10 cellular contexts compared by ENCODE assay signal in genomic region chr3:87674397-87675161, GRCh38.
DNase-seq lines count a peak whose midpoint lies in the region; ATAC-seq and TF ChIP-seq lines count a peak whose summit lies in the region.
"Had no signal": no experiment of that assay in that cellular context is flagged by ENCODE, and none has a peak within 500 bp of the region (broad histone marks: within the 10 kb centered on the region; RNA-seq: fewer than 3 reads in every experiment).

No MANE protein-coding gene starts in this region.

- H3K36me3 Mint-ChIP-seq in neural crest cell (ENCODE audit: low read depth): no peaks in the 10 kb centered on the region
- no peaks in the 10 kb centered on the region for H3K36me3 Mint-ChIP-seq in activated T-helper 1 cell treated with anti-CD3 and anti-CD28 coated beads, Interleukin-12 subunit alpha, Interleukin-12 subunit beta, Interleukin-2, Interleukin-4 antibody, amounts not matched to agents 30 ng/mL and 10 ng/mL and 1 ng/mL, durations not matched to agents 14 hours and 24 hours and 36 hours (ENCODE audit: low read depth)

- H3K4me1 Mint-ChIP-seq in neural crest cell: no peaks in the 10 kb centered on the region
- H3K4me1 Mint-ChIP-seq in activated T-helper 1 cell treated with anti-CD3 and anti-CD28 coated beads, Interleukin-12 subunit alpha, Interleukin-12 subunit beta, Interleukin-2, Interleukin-4 antibody, amounts not matched to agents 30 ng/mL and 10 ng/mL and 1 ng/mL, durations not matched to agents 14 hours and 24 hours and 36 hours (ENCODE audit: low read depth): no peaks in the 10 kb centered on the region

- no peak for TF ChIP-seq CTCF in neural crest cell (conservative IDR thresholded peaks at IDR 0.05)

- no peak overlapping the region for H3K4me3 Mint-ChIP-seq in neural crest cell
- no peak overlapping the region for H3K4me3 Mint-ChIP-seq in activated T-helper 1 cell treated with anti-CD3 and anti-CD28 coated beads, Interleukin-12 subunit alpha, Interleukin-12 subunit beta, Interleukin-2, Interleukin-4 antibody, amounts not matched to agents 30 ng/mL and 10 ng/mL and 1 ng/mL, durations not matched to agents 14 hours and 24 hours and 36 hours

- H3K9me3 Mint-ChIP-seq in neural crest cell: no peaks in the 10 kb centered on the region
- no peaks in the 10 kb centered on the region for H3K9me3 Mint-ChIP-seq in activated T-helper 1 cell treated with anti-CD3 and anti-CD28 coated beads, Interleukin-12 subunit alpha, Interleukin-12 subunit beta, Interleukin-2, Interleukin-4 antibody, amounts not matched to agents 30 ng/mL and 10 ng/mL and 1 ng/mL, durations not matched to agents 14 hours and 24 hours and 36 hours

- intact Hi-C loops in activated T-helper 1 cell treated with anti-CD3 and anti-CD28 coated beads, Interleukin-12 subunit alpha, Interleukin-12 subunit beta, Interleukin-2, Interleukin-4 antibody, amounts not matched to agents 30 ng/mL and 10 ng/mL and 1 ng/mL, durations not matched to agents 14 hours and 24 hours and 36 hours (cut with micrococcal nuclease): loop anchor here (10.0 kb wide), 1 partner anchor 330 kb away; no protein-coding TSS in a partner anchor

- DNase-seq in neural crest cell (ENCODE audit: low read depth, low spot score): no peak
- DNase-seq in NCI-H1048 (lab: John Stamatoyannopoulos, UW): no peak
- no peak for DNase-seq in NCI-H2227 treated with DMSO at 0.1 percent for 48 hours (lab: John Stamatoyannopoulos, UW)
- DNase-seq in activated T-helper 1 cell treated with anti-CD3 and anti-CD28 coated beads, Interleukin-12 subunit alpha, Interleukin-12 subunit beta, Interleukin-2, Interleukin-4 antibody, amounts not matched to agents 30 ng/mL and 10 ng/mL and 1 ng/mL, durations not matched to agents 14 hours and 24 hours and 36 hours (ENCODE audit: low spot score): no peak
- DNase-seq: activated CD8-positive, alpha-beta memory T cell treated with anti-CD3 and anti-CD28 coated beads for 24 hours; Karpas-422; spleen had no signal

- H3K27ac Mint-ChIP-seq in neural crest cell (ENCODE audit: unreplicated experiment): peak overlapping the region; percentile 27
- H3K27ac Mint-ChIP-seq in activated T-helper 1 cell treated with anti-CD3 and anti-CD28 coated beads, Interleukin-12 subunit alpha, Interleukin-12 subunit beta, Interleukin-2, Interleukin-4 antibody, amounts not matched to agents 30 ng/mL and 10 ng/mL and 1 ng/mL, durations not matched to agents 14 hours and 24 hours and 36 hours: no peak overlapping the region

- peak; percentile 100 for ATAC-seq in GM19025 (IDR thresholded peaks at IDR 0.05; ENCODE audit: low read depth, unreplicated experiment)
- peak; percentile 99 for ATAC-seq in GM21786 (IDR thresholded peaks at IDR 0.05; ENCODE audit: unreplicated experiment)
- peak; percentile 100 for ATAC-seq in HG03378 (IDR thresholded peaks at IDR 0.05; ENCODE audit: unreplicated experiment)

- H3K27me3 Mint-ChIP-seq in neural crest cell (ENCODE audit: low read depth): no peaks in the 10 kb centered on the region
- H3K27me3 Mint-ChIP-seq in activated T-helper 1 cell treated with anti-CD3 and anti-CD28 coated beads, Interleukin-12 subunit alpha, Interleukin-12 subunit beta, Interleukin-2, Interleukin-4 antibody, amounts not matched to agents 30 ng/mL and 10 ng/mL and 1 ng/mL, durations not matched to agents 14 hours and 24 hours and 36 hours (ENCODE audit: insufficient read depth): no peaks in the 10 kb centered on the region
